ENCODE assay signal across 22 cellular contexts in the genomic region with DNA sequence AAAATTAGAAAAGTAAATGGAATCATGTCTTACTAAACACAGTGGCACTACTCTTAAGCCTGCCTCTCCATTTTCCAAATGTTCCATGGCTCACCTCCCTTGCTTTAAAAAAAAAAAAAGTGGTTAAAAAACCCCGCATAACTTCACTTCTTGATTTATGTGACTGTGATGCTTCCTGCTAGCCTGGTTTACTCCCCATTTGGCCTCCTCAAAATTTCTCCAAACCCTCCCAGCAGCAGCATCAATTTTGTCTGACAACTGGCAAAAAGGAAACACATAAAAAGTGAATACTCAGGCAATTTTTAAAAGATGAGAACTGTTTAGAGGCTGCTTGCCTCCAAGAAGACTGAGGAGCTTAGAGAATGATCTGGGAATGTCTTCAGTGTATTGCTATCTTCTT. TPM values are rescaled to one million over a fixed set of nuclear protein-coding genes. Genes with fewer than 3 reads are reported as not detected.
"Had no signal": no experiment of that assay in that cellular context is flagged by ENCODE, and none has a peak within 500 bp of the region (broad histone marks: within the 10 kb centered on the region; RNA-seq: fewer than 3 reads in every experiment).

No MANE protein-coding gene starts in this region.

- H3K9me3 ChIP-seq: SK-N-SH had no signal

- H3K4me2 ChIP-seq: KMS-11, SK-N-SH had no signal

- H3K9ac ChIP-seq: KMS-11, SK-N-SH had no signal

- ATAC-seq: HepG2 had no signal

- H3K27ac ChIP-seq: KMS-11, RWPE1 had no signal

- DNase-seq: IMR-90, Kasumi-1, MV-4-11, NCI-H1048, NCI-H1105, NCI-H1417, NCI-H1436 treated with DMSO at 0.1 percent for 48 hours, NCI-H1694, NCI-H1930, NCI-H2081, NCI-H2107, NCI-H2227 treated with DMSO at 0.1 percent for 48 hours, NCI-H524 treated with DMSO at 0.1 percent for 48 hours, NCI-H69, NCI-H774, SHP77, SK-N-SH, SW 1271 had no signal

RNA-seq across cellular contexts. Expression of a gene that starts 17.8 kb away (rescaled TPM):
- total RNA-seq: HT1080 had no signal
